In genomic region chr10:15254808-15255655, GRCh38 we compare ENCODE assay signal across 8 cellular contexts.
DNase-seq lines count a peak whose midpoint lies in the region; ATAC-seq, FAIRE-seq and TF ChIP-seq lines count a peak whose summit lies in the region.

No MANE protein-coding gene starts in this region.

- TF ChIP-seq CTCF in MM.1S (IDR thresholded peaks at IDR 0.05; ENCODE audit: low read length) (no peak), astrocyte (IDR thresholded peaks at IDR 0.05; ENCODE audit: insufficient read depth, low read depth, low read length) (no peak), neural crest cell (conservative IDR thresholded peaks at IDR 0.05) (no peak), OCI-LY7 (conservative IDR thresholded peaks at IDR 0.05; ENCODE audit: low read length) (no peak)

- CTCF ChIA-PET in OCI-LY7 (lab: Charles Lee; ENCODE audit: unreplicated experiment): no interaction called here

- H3K4me2 ChIP-seq in MM.1S (ENCODE audit: low read depth, low read length) (peak overlapping the region; percentile 79), astrocyte (ENCODE audit: low read length) (peak overlapping the region; percentile 53), OCI-LY7 (ENCODE audit: low read length) (no peak overlapping the region), GM23248 (ENCODE audit: unreplicated experiment) (no peak overlapping the region)

- H3K27ac ChIP-seq in MM.1S (ENCODE audit: low read length) (peak overlapping the region; percentile 75), astrocyte (ENCODE audit: low read depth, low read length) (no peak overlapping the region), OCI-LY7 (ENCODE audit: low read depth, low read length, poor library complexity, severe bottlenecking) (no peak overlapping the region), GM23248 (no peak overlapping the region)

- intact Hi-C loops in OCI-LY7 (cut with micrococcal nuclease; ENCODE audit: unreplicated experiment): no loop called here

- no peak for FAIRE-seq in astrocyte (lab: Jason Lieb, UNC)

- H3K27ac Mint-ChIP-seq in astrocyte (ENCODE audit: unreplicated experiment) (peak overlapping the region; percentile 6), neural crest cell (ENCODE audit: unreplicated experiment) (no peak overlapping the region)

- H3K4me3 ChIP-seq in MM.1S (ENCODE audit: low read length) (peak overlapping the region; percentile 60), astrocyte (ENCODE audit: insufficient read depth, low read depth, low read length) (no peak overlapping the region), OCI-LY7 (ENCODE audit: low read depth, low read length, poor library complexity, severe bottlenecking) (no peak overlapping the region), GM23248 (no peak overlapping the region)

- WGBS in GM23248 (ENCODE audit: low coverage in 1 of 2, low lambda C conversion rate in 2 of 2, missing lambda C conversion rate in 2 of 2), 2 experiments: 96 to 97% methylated on average over 10 of the region's 10 CpGs

- H3K36me3 ChIP-seq in MM.1S (replicated peaks; ENCODE audit: insufficient read depth, low read length) (no peaks in the 10 kb centered on the region), astrocyte (ENCODE audit: insufficient read depth, low read length) (no peaks in the 10 kb centered on the region), OCI-LY7 (ENCODE audit: insufficient read depth, low read length) (no peaks in the 10 kb centered on the region), GM23248 (ENCODE audit: low read depth) (no peaks in the 10 kb centered on the region)

- H3K36me3 Mint-ChIP-seq in astrocyte (ENCODE audit: low read depth, unreplicated experiment) (peaks cover 11% of the 10 kb centered on the region), neural crest cell (ENCODE audit: low read depth) (peaks cover 5% of the 10 kb centered on the region)

- ATAC-seq in GM18907 (IDR thresholded peaks at IDR 0.05; ENCODE audit: unreplicated experiment): peak; percentile 82
- ATAC-seq in esophagus mucosa: no peak

- H3K27me3 Mint-ChIP-seq in astrocyte (ENCODE audit: low read depth, unreplicated experiment) (no peaks in the 10 kb centered on the region), neural crest cell (ENCODE audit: low read depth) (no peaks in the 10 kb centered on the region)

- H3K9me3 Mint-ChIP-seq in astrocyte (ENCODE audit: unreplicated experiment): no peaks in the 10 kb centered on the region
- H3K9me3 Mint-ChIP-seq in neural crest cell: no peaks in the 10 kb centered on the region

- H3K4me3 Mint-ChIP-seq in astrocyte (ENCODE audit: unreplicated experiment): peak overlapping the region; percentile 13
- peak overlapping the region; percentile 61 for H3K4me3 Mint-ChIP-seq in neural crest cell

- H3K4me1 Mint-ChIP-seq in astrocyte (ENCODE audit: low read depth, unreplicated experiment): peaks cover 8% of the 10 kb centered on the region
- H3K4me1 Mint-ChIP-seq in neural crest cell: peaks cover 33% of the 10 kb centered on the region

- DNase-seq in MM.1S: peak; percentile 90
- DNase-seq in astrocyte (ENCODE audit: low read depth): no peak
- no peak for DNase-seq in neural crest cell (ENCODE audit: low read depth, low spot score)
- DNase-seq in OCI-LY7 (ENCODE audit: low spot score): no peak
- no peak for DNase-seq in GM23248
- no peak for DNase-seq in stimulated activated naive CD4-positive, alpha-beta T cell treated with Interleukin-2 at 50 U/mL for 16 hours (lab: John Stamatoyannopoulos, UW)

- H2AFZ ChIP-seq in MM.1S (ENCODE audit: low read length) (peak overlapping the region; percentile 64), astrocyte (ENCODE audit: low read depth, low read length) (no peak overlapping the region), OCI-LY7 (ENCODE audit: low read length) (no peak overlapping the region), GM23248 (no peak overlapping the region)

- H3K4me1 ChIP-seq in MM.1S (ENCODE audit: low read length) (peaks cover 24% of the 10 kb centered on the region), astrocyte (ENCODE audit: insufficient read depth, low read length) (peaks cover 6% of the 10 kb centered on the region), OCI-LY7 (ENCODE audit: insufficient read depth, low read length, poor library complexity, severe bottlenecking) (peaks cover 5% of the 10 kb centered on the region), GM23248 (ENCODE audit: insufficient read depth) (no peaks in the 10 kb centered on the region)

- in situ Hi-C loops in GM23248 (cut with MboI): no loop called here

- H3K9me3 ChIP-seq in MM.1S (replicated peaks; ENCODE audit: insufficient read depth, low read length): no peaks in the 10 kb centered on the region
- no peaks in the 10 kb centered on the region for H3K9me3 ChIP-seq in astrocyte (ENCODE audit: insufficient read depth, low read depth, low read length)
- H3K9me3 ChIP-seq in OCI-LY7 (ENCODE audit: low read length): no peaks in the 10 kb centered on the region
- H3K9me3 ChIP-seq in GM23248 (ENCODE audit: low read depth): no peaks in the 10 kb centered on the region

- BruUV-seq in OCI-LY7 (replicated peaks; lab: Mats Ljungman, UMichigan): no TSS peak

- H3F3A ChIP-seq in MM.1S (ENCODE audit: insufficient read depth, low read length): peaks cover 16% of the 10 kb centered on the region
- H3F3A ChIP-seq in GM23248 (ENCODE audit: insufficient read depth): no peaks in the 10 kb centered on the region

- H3K79me2 ChIP-seq in MM.1S (ENCODE audit: low read length): peaks cover 25% of the 10 kb centered on the region
- H3K79me2 ChIP-seq in astrocyte (ENCODE audit: insufficient read depth, low read length): no peaks in the 10 kb centered on the region
- no peaks in the 10 kb centered on the region for H3K79me2 ChIP-seq in OCI-LY7 (ENCODE audit: insufficient read depth, low read depth, low read length)
- no peaks in the 10 kb centered on the region for H3K79me2 ChIP-seq in GM23248 (ENCODE audit: insufficient read depth)

- H3K9ac ChIP-seq in MM.1S (ENCODE audit: low read length): peak overlapping the region; percentile 32; the same call in 1 of the 2 replicates
- H3K9ac ChIP-seq in astrocyte (ENCODE audit: low read length): no peak overlapping the region
- H3K9ac ChIP-seq in GM23248: no peak overlapping the region

- H4K20me1 ChIP-seq in MM.1S (ENCODE audit: insufficient read depth, low read length) (no peaks in the 10 kb centered on the region), astrocyte (ENCODE audit: insufficient read depth, low read length) (peaks cover 5% of the 10 kb centered on the region), OCI-LY7 (ENCODE audit: insufficient read depth, low read length) (no peaks in the 10 kb centered on the region), GM23248 (ENCODE audit: insufficient read depth) (no peaks in the 10 kb centered on the region; the same call in 1 of the 2 replicates)

- H3K27me3 ChIP-seq in MM.1S (replicated peaks; ENCODE audit: insufficient read depth, low read length): no peaks in the 10 kb centered on the region
- no peaks in the 10 kb centered on the region for H3K27me3 ChIP-seq in astrocyte (ENCODE audit: insufficient read depth, low read length)
- no peaks in the 10 kb centered on the region for H3K27me3 ChIP-seq in GM23248 (replicated peaks; ENCODE audit: insufficient read depth)

- POLR2A ChIA-PET in OCI-LY7 (lab: Charles Lee): interaction anchor here (0.6 kb wide), 1 partner anchor 1271 kb away, joined by 4 read pairs; no protein-coding TSS in a partner anchor

- no peaks in the 10 kb centered on the region for H3K9me2 ChIP-seq in MM.1S (replicated peaks; ENCODE audit: insufficient read depth, low read length)
- no peaks in the 10 kb centered on the region for H3K9me2 ChIP-seq in OCI-LY7 (ENCODE audit: insufficient read depth, low read length)
- H3K9me2 ChIP-seq in GM23248 (ENCODE audit: insufficient read depth): no peaks in the 10 kb centered on the region

Comparison
In these comparisons a context has a peak if more than half of its experiments do, and no peak if none do; other contexts are left out.
1. H3K4me2 ChIP-seq: peak in MM.1S (single experiment) and astrocyte (single experiment); none in OCI-LY7 (single experiment) and GM23248 (single experiment).